ENCODE assay signal across 18 cellular contexts in genomic region chr3:18061737-18062136, GRCh38.
"Had no signal": no experiment of that assay in that cellular context is flagged by ENCODE, and none has a peak within 500 bp of the region (broad histone marks: within the 10 kb centered on the region; RNA-seq: fewer than 3 reads in every experiment).

No MANE protein-coding gene starts in this region.

- H3K27me3 Mint-ChIP-seq: activated naive CD8-positive, alpha-beta T cell treated with anti-CD3 and anti-CD28 coated beads, Interleukin-2, amount 10 ng/mL, durations not matched to agents 7 days and 5 days; natural killer cell treated with Interleukin-12 subunit alpha and Interleukin-12 subunit beta and Interleukin-15 and Interleukin-18, amount 100 ng/mL, for 72 hours had no signal

- DNase-seq: activated CD4-positive, alpha-beta T cell treated with anti-CD3 and anti-CD28 coated beads for 4 hours; activated CD8-positive, alpha-beta memory T cell treated with anti-CD3 and anti-CD28 coated beads, Interleukin-2, amount 50 U/mL, for 4 hours; activated CD8-positive, alpha-beta T cell treated with anti-CD3 and anti-CD28 coated beads, Interleukin-2, amount 10 ng/mL, durations not matched to agents 7 days and 5 days; activated gamma-delta T cell treated with Interleukin-2 at 50 U/mL for 16 hours; activated naive CD8-positive, alpha-beta T cell treated with anti-CD3 and anti-CD28 coated beads, Interleukin-2, amount 10 ng/mL, durations not matched to agents 7 days and 5 days; activated T-cell treated with anti-CD3 and anti-CD28 coated beads, Interleukin-2, amount 50 U/mL, for 72 hours; anterior cingulate cortex; cerebellar nuclear complex; effector CD8-positive, alpha-beta T cell; head of caudate nucleus; small intestine; stimulated activated CD4-positive, alpha-beta T cell treated with anti-CD3 and anti-CD28 coated beads, Interleukin-4, amount 100 ng/mL, for 24 hours; stimulated activated naive CD4-positive, alpha-beta T cell; trophoblast cell had no signal

- H3K4me3 ChIP-seq: right atrium auricular region had no signal

- ATAC-seq: activated CD8-positive, alpha-beta T cell treated with anti-CD3 and anti-CD28 coated beads, Interleukin-2, amount 10 ng/mL, durations not matched to agents 7 days and 5 days; activated T-cell treated with anti-CD3 and anti-CD28 coated beads, Interleukin-2, amount 50 U/mL, for 72 hours; WTC11 had no signal

- H3K9me3 Mint-ChIP-seq: natural killer cell treated with Interleukin-12 subunit alpha and Interleukin-12 subunit beta and Interleukin-15 and Interleukin-18, amount 100 ng/mL, for 72 hours had no signal

- H3K9me3 ChIP-seq: right atrium auricular region had no signal

- H3K27me3 ChIP-seq: brain microvascular endothelial cell, right atrium auricular region had no signal

- H3K4me1 ChIP-seq: right atrium auricular region had no signal

- H3K36me3 Mint-ChIP-seq: activated naive CD8-positive, alpha-beta T cell treated with anti-CD3 and anti-CD28 coated beads, Interleukin-2, amount 10 ng/mL, durations not matched to agents 7 days and 5 days; natural killer cell treated with Interleukin-12 subunit alpha and Interleukin-12 subunit beta and Interleukin-15 and Interleukin-18, amount 100 ng/mL, for 72 hours had no signal

- H3K36me3 ChIP-seq: brain microvascular endothelial cell, right atrium auricular region had no signal

- H3K27ac ChIP-seq: brain microvascular endothelial cell, right atrium auricular region had no signal

- H3K4me3 Mint-ChIP-seq: activated CD8-positive, alpha-beta T cell treated with anti-CD3 and anti-CD28 coated beads, Interleukin-2, amount 10 ng/mL, durations not matched to agents 7 days and 5 days; activated naive CD8-positive, alpha-beta T cell treated with anti-CD3 and anti-CD28 coated beads, Interleukin-2, amount 10 ng/mL, durations not matched to agents 7 days and 5 days; activated T-cell treated with anti-CD3 and anti-CD28 coated beads, Interleukin-2, amount 50 U/mL, for 72 hours; natural killer cell treated with Interleukin-12 subunit alpha and Interleukin-12 subunit beta and Interleukin-15 and Interleukin-18, amount 100 ng/mL, for 72 hours; WTC11 had no signal

- H3K27ac Mint-ChIP-seq: activated CD8-positive, alpha-beta T cell treated with anti-CD3 and anti-CD28 coated beads, Interleukin-2, amount 10 ng/mL, durations not matched to agents 7 days and 5 days; activated naive CD8-positive, alpha-beta T cell treated with anti-CD3 and anti-CD28 coated beads, Interleukin-2, amount 10 ng/mL, durations not matched to agents 7 days and 5 days; activated T-cell treated with anti-CD3 and anti-CD28 coated beads, Interleukin-2, amount 50 U/mL, for 72 hours; natural killer cell treated with Interleukin-12 subunit alpha and Interleukin-12 subunit beta and Interleukin-15 and Interleukin-18, amount 100 ng/mL, for 72 hours; WTC11 had no signal

- H3K4me1 Mint-ChIP-seq: activated naive CD8-positive, alpha-beta T cell treated with anti-CD3 and anti-CD28 coated beads, Interleukin-2, amount 10 ng/mL, durations not matched to agents 7 days and 5 days; WTC11 had no signal
